Comparison of ENCODE assay signal across 8 cellular contexts in genomic region chr10:47024399-47025252, GRCh38.
A peak's percentile ranks its signal among the peaks of the same experiment; 100 is the strongest.
DNase-seq lines count a peak whose midpoint lies in the region; ATAC-seq, FAIRE-seq and TF ChIP-seq lines count a peak whose summit lies in the region.

No MANE protein-coding gene starts in this region.

- no peaks in the 10 kb centered on the region for H3K36me3 ChIP-seq in HepG2 (replicated peaks in 1 of 2; ENCODE audit: control insufficient read depth in 1 of 2, insufficient read depth in 2 of 2, low read length in 2 of 2)

- TF ChIP-seq CTCF in chondrocyte (IDR thresholded peaks at IDR 0.05) (peak; percentile 94), HepG2 (CRISPR knock-in tag; IDR thresholded peaks at IDR 0.05) (peak; percentile 94)

- H3K27me3 Mint-ChIP-seq in chondrocyte (ENCODE audit: low read depth) = no peaks in the 10 kb centered on the region

- CTCF ChIA-PET in HepG2 (lab: Yijun Ruan, JAX; ENCODE audit: low intra/inter-chr PET ratio, low total read pairs) = interaction anchor here (0.7 to 3.0 kb wide), 4 partner anchors 245 to 316 kb away, joined by 3 to 18 read pairs (median 4); no protein-coding TSS in a partner anchor

- H3K4me3 ChIP-seq in HepG2 (replicated peaks in 1 of 3; ENCODE audit: insufficient read depth in 1 of 3, low read depth in 2 of 3, low read length in 3 of 3) = no peak overlapping the region

- H2AFZ ChIP-seq in HepG2 (ENCODE audit: low read length) = no peak overlapping the region

- H3K4me2 ChIP-seq in HepG2 (ENCODE audit: low read depth, low read length) = no peak overlapping the region

- H3K4me3 Mint-ChIP-seq in chondrocyte (ENCODE audit: unreplicated experiment) = no peak overlapping the region

- ATAC-seq in GM21367 (IDR thresholded peaks at IDR 0.05; ENCODE audit: unreplicated experiment) (peak; percentile 64), HepG2 (peak; percentile 90), HG03045 (IDR thresholded peaks at IDR 0.05; ENCODE audit: unreplicated experiment) (no peak)

- H3K9me3 Mint-ChIP-seq in chondrocyte (ENCODE audit: low read depth) = no peaks in the 10 kb centered on the region

- H4K20me1 ChIP-seq in HepG2 (ENCODE audit: insufficient read depth, low read length) = no peaks in the 10 kb centered on the region

- 24% methylated on average over 4 of the region's 9 CpGs for WGBS in HepG2 (ENCODE audit: low lambda C conversion rate)

- H3K9ac ChIP-seq in HepG2 (ENCODE audit: insufficient read depth, low read depth, low read length) = no peak overlapping the region

- DNase-seq in CMK (ENCODE audit: low read depth) (peak; percentile 43), NCI-H1105 treated with DMSO at 0.1 percent for 48 hours (lab: John Stamatoyannopoulos, UW) (peak; percentile 36), chondrocyte (ENCODE audit: low spot score) (no peak), HepG2 (ENCODE audit: low spot score) (peak; percentile 53)
- peak; percentile 61 to 69 for DNase-seq in activated CD4-positive, alpha-beta T cell treated with anti-CD3 and anti-CD28 coated beads for 4 hours
- DNase-seq in stimulated activated CD4-positive, alpha-beta T cell treated with anti-CD3 and anti-CD28 coated beads, TNF-alpha, amount 100 ng/mL, for 24 hours (ENCODE audit: low read depth in 3 of 3) = peak; percentile 47 to 69 (median 51)

- intact Hi-C loops in HepG2 (cut with micrococcal nuclease; ENCODE audit: unreplicated experiment) = loop anchor here (1.0 kb wide), 1 partner anchor 288 kb away; no protein-coding TSS in a partner anchor

- H3K4me1 ChIP-seq in HepG2 (ENCODE audit: insufficient read depth, low read length) = peaks cover 14% of the 10 kb centered on the region

- in situ Hi-C loops in HepG2 (cut with HindIII; ENCODE audit: extremely low pct_ligation_motif_present, low pct_unique_long_range_greater_than_20kb) = loop anchor here (10.0 kb wide), 1 partner anchor 280 kb away; the partner anchor contains the start of gene GDF10

- H3K36me3 Mint-ChIP-seq in chondrocyte (ENCODE audit: low read depth) = no peaks in the 10 kb centered on the region

- no peaks in the 10 kb centered on the region for H3K9me3 ChIP-seq in HepG2 (ENCODE audit: low read length)

- TF ChIP-seq RAD21 in HepG2 (CRISPR knock-in tag; IDR thresholded peaks at IDR 0.05) = peak; percentile 78

- H3K79me2 ChIP-seq in HepG2 (ENCODE audit: insufficient read depth, low read length) = no peaks in the 10 kb centered on the region

- H3K27ac Mint-ChIP-seq in chondrocyte (ENCODE audit: unreplicated experiment) = no peak overlapping the region

- no peak for TF ChIP-seq POLR2A in HepG2 (IDR thresholded peaks at IDR 0.05; ENCODE audit: insufficient read depth in 1 of 2, low read depth in 2 of 2, low read length in 2 of 2)

- H3K27ac ChIP-seq in HepG2 (ENCODE audit: extremely low read length, insufficient read depth, low read length) = no peak overlapping the region

- POLR2A ChIA-PET in HepG2 (lab: Yijun Ruan, JAX) = no interaction called here

- FAIRE-seq in HepG2 (lab: Jason Lieb, UNC) = peak; percentile 71

- no peaks in the 10 kb centered on the region for H3K4me1 Mint-ChIP-seq in chondrocyte (ENCODE audit: low read depth)

- BruUV-seq in HepG2 (replicated peaks; lab: Mats Ljungman, UMichigan) = no TSS peak

- TF ChIP-seq EP300 in HepG2 (IDR thresholded peaks at IDR 0.05; ENCODE audit: low read depth in 2 of 2, low read length in 2 of 2) (no peak), HepG2 (CRISPR knock-in tag; IDR thresholded peaks at IDR 0.05; ENCODE audit: borderline replicate concordance) (no peak)

- peaks cover 4 to 30% of the 10 kb centered on the region in 2 experiments for H3K27me3 ChIP-seq in HepG2 (ENCODE audit: control insufficient read depth in 1 of 2, insufficient read depth in 2 of 2, low read length in 2 of 2)

TF ChIP-seq in HepG2, 621 proteins besides CTCF, POLR2A, EP300 and RAD21 (continues in another document):
- TF ChIP-seq RELA (CRISPR knock-in tag; IDR thresholded peaks at IDR 0.05) (no peak), NFATC3 (CRISPR knock-in tag; IDR thresholded peaks at IDR 0.05) (no peak), SKI (IDR thresholded peaks at IDR 0.05; ENCODE audit: partially characterized antibody) (no peak), NFE2L2 (IDR thresholded peaks at IDR 0.05; ENCODE audit: low read length) (peak; percentile 65; the same call in 1 of the 2 replicates), ZNF44 (CRISPR knock-in tag; IDR thresholded peaks at IDR 0.05) (no peak), ZNF12 (CRISPR knock-in tag; IDR thresholded peaks at IDR 0.05) (peak; percentile 60; the same call in 1 of the 2 replicates), KDM2A (CRISPR knock-in tag; IDR thresholded peaks at IDR 0.05; ENCODE audit: borderline replicate concordance, low read depth) (peak; percentile 26; the same call in 1 of the 2 replicates), AGO2 (optimal IDR thresholded peaks at IDR 0.05; ENCODE audit: low read depth, low read length) (no peak), FOXA1 (IDR thresholded peaks at IDR 0.05) (no peak), FOXA1 (CRISPR knock-in tag; IDR thresholded peaks at IDR 0.05) (peak; percentile 28; the same call in 1 of the 2 replicates), ONECUT2 (CRISPR knock-in tag; IDR thresholded peaks at IDR 0.05) (peak; percentile 88), GMEB2 (CRISPR knock-in tag; IDR thresholded peaks at IDR 0.05; ENCODE audit: low read depth) (no peak), TSC22D2 (CRISPR knock-in tag; IDR thresholded peaks at IDR 0.05; ENCODE audit: borderline replicate concordance) (no peak), KAT2B (IDR thresholded peaks at IDR 0.05; ENCODE audit: borderline replicate concordance, low read depth, low read length) (0 out of 2 replicates have a peak, but pooled peaks have one; percentile 10), IRF2 (CRISPR knock-in tag; IDR thresholded peaks at IDR 0.05) (no peak)
- TF ChIP-seq, protein P1, sequence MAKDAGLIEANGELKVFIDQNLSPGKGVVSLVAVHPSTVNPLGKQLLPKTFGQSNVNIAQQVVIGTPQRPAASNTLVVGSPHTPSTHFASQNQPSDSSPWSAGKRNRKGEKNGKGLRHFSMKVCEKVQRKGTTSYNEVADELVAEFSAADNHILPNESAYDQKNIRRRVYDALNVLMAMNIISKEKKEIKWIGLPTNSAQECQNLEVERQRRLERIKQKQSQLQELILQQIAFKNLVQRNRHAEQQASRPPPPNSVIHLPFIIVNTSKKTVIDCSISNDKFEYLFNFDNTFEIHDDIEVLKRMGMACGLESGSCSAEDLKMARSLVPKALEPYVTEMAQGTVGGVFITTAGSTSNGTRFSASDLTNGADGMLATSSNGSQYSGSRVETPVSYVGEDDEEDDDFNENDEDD (CRISPR knock-in tag; IDR thresholded peaks at IDR 0.05; ENCODE audit: borderline replicate concordance) = peak; percentile 13; the same call in 1 of the 2 replicates
